1 cellular context compared by ENCODE assay signal in genomic region chr2:240991378-240992263, GRCh38.
TF ChIP-seq lines count a peak whose summit lies in the region.

No MANE protein-coding gene starts in this region.

TF ChIP-seq in SK-N-SH, 30 proteins besides CTCF, POLR2A, EP300 and RAD21 (continued from another document):
- TF ChIP-seq FOSL2 (IDR thresholded peaks at IDR 0.05; ENCODE audit: borderline replicate concordance, low read depth) (peak; percentile 78), NRF1 (IDR thresholded peaks at IDR 0.05; ENCODE audit: low read depth, low read length) (no peak), RXRA (IDR thresholded peaks at IDR 0.05; ENCODE audit: borderline replicate concordance, low read depth) (no peak)
